In the genomic region with DNA sequence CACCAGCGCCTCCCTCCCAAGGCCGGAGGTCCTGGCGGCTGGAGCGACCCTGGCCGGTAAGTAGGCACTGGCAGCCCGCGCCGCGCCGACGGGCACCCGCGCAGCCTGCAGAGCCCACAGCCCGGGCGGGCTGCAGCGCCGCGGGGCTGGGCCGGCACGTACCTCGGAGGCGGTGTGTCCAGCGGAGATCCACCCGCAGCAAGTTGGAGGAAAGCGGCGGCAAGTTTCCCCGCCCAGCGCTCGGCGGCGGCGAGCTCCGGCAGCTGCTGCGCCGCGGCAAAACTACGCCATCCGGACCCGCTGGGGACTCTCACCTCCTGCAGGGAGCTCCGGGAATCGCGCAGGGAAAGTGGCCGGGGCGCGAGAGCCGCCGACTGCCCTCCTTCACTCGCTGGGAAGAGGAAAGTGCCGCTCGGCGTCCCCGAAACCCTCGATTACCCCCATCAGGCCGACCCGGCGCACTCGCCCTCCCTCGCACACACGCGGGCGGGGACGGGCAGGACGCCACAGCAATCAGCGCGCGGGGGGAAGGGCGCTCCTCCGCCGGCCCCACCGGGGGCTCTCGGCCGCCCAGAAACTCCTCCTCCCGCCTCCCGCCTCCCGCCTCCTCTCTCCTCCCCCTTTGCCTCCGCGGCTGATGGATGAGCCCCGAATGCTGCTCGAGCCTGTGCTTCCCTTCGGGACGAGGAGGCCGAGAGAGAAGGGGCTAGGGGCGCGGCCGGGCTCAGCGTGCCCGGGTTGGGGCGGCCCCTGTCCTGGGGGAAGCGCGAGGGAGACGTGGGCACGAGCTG, we compare ENCODE assay signal across 1 cellular context.
TF ChIP-seq lines count a peak whose summit lies in the region.

A gene (minus strand): TSS at position 436 of the 791 bp plus-strand sequence. CDS start 24,620 bp downstream, outside the sequence.

TF ChIP-seq in HepG2, 621 proteins besides CTCF, POLR2A, EP300 and RAD21 (continued from another document and continues in another):
- TF ChIP-seq ZNF776 (CRISPR knock-in tag; IDR thresholded peaks at IDR 0.05) = peak; percentile 85; the same call in 1 of the 2 replicates
- no peak for TF ChIP-seq HNF4G (IDR thresholded peaks at IDR 0.05; ENCODE audit: borderline replicate concordance, low read depth, low read length)
- no peak; the same call in 1 of the 2 replicates for TF ChIP-seq HNF4G (CRISPR knock-in tag; IDR thresholded peaks at IDR 0.05; ENCODE audit: borderline replicate concordance, low read depth)
- TF ChIP-seq SRSF4 (IDR thresholded peaks at IDR 0.05; ENCODE audit: low read depth, low read length, poor library complexity, severe bottlenecking) = no peak
- peak; percentile 82 for TF ChIP-seq KMT2B (CRISPR knock-in tag; IDR thresholded peaks at IDR 0.05)
- TF ChIP-seq ISL2 (CRISPR knock-in tag; IDR thresholded peaks at IDR 0.05) = peak; percentile 75; the same call in 1 of the 2 replicates
- TF ChIP-seq TEAD2 (CRISPR knock-in tag; IDR thresholded peaks at IDR 0.05) = no peak
- TF ChIP-seq, protein P1, sequence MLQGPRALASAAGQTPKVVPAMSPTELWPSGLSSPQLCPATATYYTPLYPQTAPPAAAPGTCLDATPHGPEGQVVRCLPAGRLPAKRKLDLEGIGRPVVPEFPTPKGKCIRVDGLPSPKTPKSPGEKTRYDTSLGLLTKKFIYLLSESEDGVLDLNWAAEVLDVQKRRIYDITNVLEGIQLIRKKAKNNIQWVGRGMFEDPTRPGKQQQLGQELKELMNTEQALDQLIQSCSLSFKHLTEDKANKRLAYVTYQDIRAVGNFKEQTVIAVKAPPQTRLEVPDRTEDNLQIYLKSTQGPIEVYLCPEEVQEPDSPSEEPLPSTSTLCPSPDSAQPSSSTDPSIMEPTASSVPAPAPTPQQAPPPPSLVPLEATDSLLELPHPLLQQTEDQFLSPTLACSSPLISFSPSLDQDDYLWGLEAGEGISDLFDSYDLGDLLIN (CRISPR knock-in tag; IDR thresholded peaks at IDR 0.05; ENCODE audit: borderline replicate concordance) = no peak
- TF ChIP-seq, protein P2, sequence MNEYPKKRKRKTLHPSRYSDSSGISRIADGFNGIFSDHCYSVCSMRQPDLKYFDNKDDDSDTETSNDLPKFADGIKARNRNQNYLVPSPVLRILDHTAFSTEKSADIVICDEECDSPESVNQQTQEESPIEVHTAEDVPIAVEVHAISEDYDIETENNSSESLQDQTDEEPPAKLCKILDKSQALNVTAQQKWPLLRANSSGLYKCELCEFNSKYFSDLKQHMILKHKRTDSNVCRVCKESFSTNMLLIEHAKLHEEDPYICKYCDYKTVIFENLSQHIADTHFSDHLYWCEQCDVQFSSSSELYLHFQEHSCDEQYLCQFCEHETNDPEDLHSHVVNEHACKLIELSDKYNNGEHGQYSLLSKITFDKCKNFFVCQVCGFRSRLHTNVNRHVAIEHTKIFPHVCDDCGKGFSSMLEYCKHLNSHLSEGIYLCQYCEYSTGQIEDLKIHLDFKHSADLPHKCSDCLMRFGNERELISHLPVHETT (CRISPR knock-in tag; conservative IDR thresholded peaks at IDR 0.05) = 0 out of 2 replicates have a peak, but pooled peaks have one; percentile 27
- no peak for TF ChIP-seq NR2F1 (CRISPR knock-in tag; IDR thresholded peaks at IDR 0.05)
- no peak; the same call in 1 of the 2 replicates for TF ChIP-seq PPARG (CRISPR knock-in tag; conservative IDR thresholded peaks at IDR 0.05)
- TF ChIP-seq BHLHE40 (IDR thresholded peaks at IDR 0.05; ENCODE audit: low read length) = no peak
- TF ChIP-seq BRCA1 (CRISPR knock-in tag; IDR thresholded peaks at IDR 0.05) = no peak
- TF ChIP-seq TEAD3 (CRISPR knock-in tag; optimal IDR thresholded peaks at IDR 0.05; ENCODE audit: borderline replicate concordance) = peak; percentile 67
- TF ChIP-seq ZNF446 (CRISPR knock-in tag; IDR thresholded peaks at IDR 0.05) = peak; percentile 77; the same call in 1 of the 2 replicates
- TF ChIP-seq, protein P3, sequence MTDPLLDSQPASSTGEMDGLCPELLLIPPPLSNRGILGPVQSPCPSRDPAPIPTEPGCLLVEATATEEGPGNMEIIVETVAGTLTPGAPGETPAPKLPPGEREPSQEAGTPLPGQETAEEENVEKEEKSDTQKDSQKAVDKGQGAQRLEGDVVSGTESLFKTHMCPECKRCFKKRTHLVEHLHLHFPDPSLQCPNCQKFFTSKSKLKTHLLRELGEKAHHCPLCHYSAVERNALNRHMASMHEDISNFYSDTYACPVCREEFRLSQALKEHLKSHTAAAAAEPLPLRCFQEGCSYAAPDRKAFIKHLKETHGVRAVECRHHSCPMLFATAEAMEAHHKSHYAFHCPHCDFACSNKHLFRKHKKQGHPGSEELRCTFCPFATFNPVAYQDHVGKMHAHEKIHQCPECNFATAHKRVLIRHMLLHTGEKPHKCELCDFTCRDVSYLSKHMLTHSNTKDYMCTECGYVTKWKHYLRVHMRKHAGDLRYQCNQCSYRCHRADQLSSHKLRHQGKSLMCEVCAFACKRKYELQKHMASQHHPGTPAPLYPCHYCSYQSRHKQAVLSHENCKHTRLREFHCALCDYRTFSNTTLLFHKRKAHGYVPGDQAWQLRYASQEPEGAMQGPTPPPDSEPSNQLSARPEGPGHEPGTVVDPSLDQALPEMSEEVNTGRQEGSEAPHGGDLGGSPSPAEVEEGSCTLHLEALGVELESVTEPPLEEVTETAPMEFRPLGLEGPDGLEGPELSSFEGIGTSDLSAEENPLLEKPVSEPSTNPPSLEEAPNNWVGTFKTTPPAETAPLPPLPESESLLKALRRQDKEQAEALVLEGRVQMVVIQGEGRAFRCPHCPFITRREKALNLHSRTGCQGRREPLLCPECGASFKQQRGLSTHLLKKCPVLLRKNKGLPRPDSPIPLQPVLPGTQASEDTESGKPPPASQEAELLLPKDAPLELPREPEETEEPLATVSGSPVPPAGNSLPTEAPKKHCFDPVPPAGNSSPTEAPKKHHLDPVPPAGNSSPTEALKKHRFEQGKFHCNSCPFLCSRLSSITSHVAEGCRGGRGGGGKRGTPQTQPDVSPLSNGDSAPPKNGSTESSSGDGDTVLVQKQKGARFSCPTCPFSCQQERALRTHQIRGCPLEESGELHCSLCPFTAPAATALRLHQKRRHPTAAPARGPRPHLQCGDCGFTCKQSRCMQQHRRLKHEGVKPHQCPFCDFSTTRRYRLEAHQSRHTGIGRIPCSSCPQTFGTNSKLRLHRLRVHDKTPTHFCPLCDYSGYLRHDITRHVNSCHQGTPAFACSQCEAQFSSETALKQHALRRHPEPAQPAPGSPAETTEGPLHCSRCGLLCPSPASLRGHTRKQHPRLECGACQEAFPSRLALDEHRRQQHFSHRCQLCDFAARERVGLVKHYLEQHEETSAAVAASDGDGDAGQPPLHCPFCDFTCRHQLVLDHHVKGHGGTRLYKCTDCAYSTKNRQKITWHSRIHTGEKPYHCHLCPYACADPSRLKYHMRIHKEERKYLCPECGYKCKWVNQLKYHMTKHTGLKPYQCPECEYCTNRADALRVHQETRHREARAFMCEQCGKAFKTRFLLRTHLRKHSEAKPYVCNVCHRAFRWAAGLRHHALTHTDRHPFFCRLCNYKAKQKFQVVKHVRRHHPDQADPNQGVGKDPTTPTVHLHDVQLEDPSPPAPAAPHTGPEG (CRISPR knock-in tag; IDR thresholded peaks at IDR 0.05) = peak; percentile 27; the same call in 1 of the 2 replicates
- TF ChIP-seq PHF5A (CRISPR knock-in tag; IDR thresholded peaks at IDR 0.05; ENCODE audit: low read depth, unreplicated experiment) = no peak
- no peak; the same call in 1 of the 2 replicates for TF ChIP-seq TSC22D2 (CRISPR knock-in tag; IDR thresholded peaks at IDR 0.05; ENCODE audit: borderline replicate concordance)
- TF ChIP-seq AGO2 (optimal IDR thresholded peaks at IDR 0.05; ENCODE audit: low read depth, low read length) = peak; percentile 98
- peak; percentile 66; the same call in 1 of the 2 replicates for TF ChIP-seq HDAC2 (CRISPR knock-in tag; IDR thresholded peaks at IDR 0.05)
- TF ChIP-seq, protein P4, sequence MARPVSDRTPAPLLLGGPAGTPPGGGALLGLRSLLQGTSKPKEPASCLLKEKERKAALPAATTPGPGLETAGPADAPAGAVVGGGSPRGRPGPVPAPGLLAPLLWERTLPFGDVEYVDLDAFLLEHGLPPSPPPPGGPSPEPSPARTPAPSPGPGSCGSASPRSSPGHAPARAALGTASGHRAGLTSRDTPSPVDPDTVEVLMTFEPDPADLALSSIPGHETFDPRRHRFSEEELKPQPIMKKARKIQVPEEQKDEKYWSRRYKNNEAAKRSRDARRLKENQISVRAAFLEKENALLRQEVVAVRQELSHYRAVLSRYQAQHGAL (CRISPR knock-in tag; IDR thresholded peaks at IDR 0.05; ENCODE audit: not compliant biosample characterization) = peak; percentile 72
- TF ChIP-seq SNAI1 (CRISPR knock-in tag; IDR thresholded peaks at IDR 0.05; ENCODE audit: borderline replicate concordance) = 0 out of 2 replicates have a peak, but pooled peaks have one; percentile 44
- 0 out of 2 replicates have a peak, but pooled peaks have one; percentile 14 for TF ChIP-seq SRY (CRISPR knock-in tag; IDR thresholded peaks at IDR 0.05)
- TF ChIP-seq ZFX (CRISPR knock-in tag; IDR thresholded peaks at IDR 0.05; ENCODE audit: low read depth) = peak; percentile 65
- TF ChIP-seq FIP1L1 (IDR thresholded peaks at IDR 0.05; ENCODE audit: borderline replicate concordance, insufficient read depth, low read depth, low read length) = 0 out of 2 replicates have a peak, but pooled peaks have one; percentile 73
- TF ChIP-seq, protein P5, sequence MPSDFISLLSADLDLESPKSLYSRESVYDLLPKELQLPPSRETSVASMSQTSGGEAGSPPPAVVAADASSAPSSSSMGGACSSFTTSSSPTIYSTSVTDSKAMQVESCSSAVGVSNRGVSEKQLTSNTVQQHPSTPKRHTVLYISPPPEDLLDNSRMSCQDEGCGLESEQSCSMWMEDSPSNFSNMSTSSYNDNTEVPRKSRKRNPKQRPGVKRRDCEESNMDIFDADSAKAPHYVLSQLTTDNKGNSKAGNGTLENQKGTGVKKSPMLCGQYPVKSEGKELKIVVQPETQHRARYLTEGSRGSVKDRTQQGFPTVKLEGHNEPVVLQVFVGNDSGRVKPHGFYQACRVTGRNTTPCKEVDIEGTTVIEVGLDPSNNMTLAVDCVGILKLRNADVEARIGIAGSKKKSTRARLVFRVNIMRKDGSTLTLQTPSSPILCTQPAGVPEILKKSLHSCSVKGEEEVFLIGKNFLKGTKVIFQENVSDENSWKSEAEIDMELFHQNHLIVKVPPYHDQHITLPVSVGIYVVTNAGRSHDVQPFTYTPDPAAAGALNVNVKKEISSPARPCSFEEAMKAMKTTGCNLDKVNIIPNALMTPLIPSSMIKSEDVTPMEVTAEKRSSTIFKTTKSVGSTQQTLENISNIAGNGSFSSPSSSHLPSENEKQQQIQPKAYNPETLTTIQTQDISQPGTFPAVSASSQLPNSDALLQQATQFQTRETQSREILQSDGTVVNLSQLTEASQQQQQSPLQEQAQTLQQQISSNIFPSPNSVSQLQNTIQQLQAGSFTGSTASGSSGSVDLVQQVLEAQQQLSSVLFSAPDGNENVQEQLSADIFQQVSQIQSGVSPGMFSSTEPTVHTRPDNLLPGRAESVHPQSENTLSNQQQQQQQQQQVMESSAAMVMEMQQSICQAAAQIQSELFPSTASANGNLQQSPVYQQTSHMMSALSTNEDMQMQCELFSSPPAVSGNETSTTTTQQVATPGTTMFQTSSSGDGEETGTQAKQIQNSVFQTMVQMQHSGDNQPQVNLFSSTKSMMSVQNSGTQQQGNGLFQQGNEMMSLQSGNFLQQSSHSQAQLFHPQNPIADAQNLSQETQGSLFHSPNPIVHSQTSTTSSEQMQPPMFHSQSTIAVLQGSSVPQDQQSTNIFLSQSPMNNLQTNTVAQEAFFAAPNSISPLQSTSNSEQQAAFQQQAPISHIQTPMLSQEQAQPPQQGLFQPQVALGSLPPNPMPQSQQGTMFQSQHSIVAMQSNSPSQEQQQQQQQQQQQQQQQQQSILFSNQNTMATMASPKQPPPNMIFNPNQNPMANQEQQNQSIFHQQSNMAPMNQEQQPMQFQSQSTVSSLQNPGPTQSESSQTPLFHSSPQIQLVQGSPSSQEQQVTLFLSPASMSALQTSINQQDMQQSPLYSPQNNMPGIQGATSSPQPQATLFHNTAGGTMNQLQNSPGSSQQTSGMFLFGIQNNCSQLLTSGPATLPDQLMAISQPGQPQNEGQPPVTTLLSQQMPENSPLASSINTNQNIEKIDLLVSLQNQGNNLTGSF (CRISPR knock-in tag; IDR thresholded peaks at IDR 0.05) = no peak
- TF ChIP-seq JDP2 (CRISPR knock-in tag; IDR thresholded peaks at IDR 0.05; ENCODE audit: borderline replicate concordance) = no peak
- no peak for TF ChIP-seq FOXK1 (CRISPR knock-in tag; IDR thresholded peaks at IDR 0.05; ENCODE audit: borderline replicate concordance, low read depth)
- TF ChIP-seq ZIK1 (CRISPR knock-in tag; IDR thresholded peaks at IDR 0.05; ENCODE audit: borderline replicate concordance, low read depth) = no peak; the same call in 1 of the 2 replicates
- no peak for TF ChIP-seq TP53 (CRISPR knock-in tag; conservative IDR thresholded peaks at IDR 0.05)
- TF ChIP-seq, protein P6, sequence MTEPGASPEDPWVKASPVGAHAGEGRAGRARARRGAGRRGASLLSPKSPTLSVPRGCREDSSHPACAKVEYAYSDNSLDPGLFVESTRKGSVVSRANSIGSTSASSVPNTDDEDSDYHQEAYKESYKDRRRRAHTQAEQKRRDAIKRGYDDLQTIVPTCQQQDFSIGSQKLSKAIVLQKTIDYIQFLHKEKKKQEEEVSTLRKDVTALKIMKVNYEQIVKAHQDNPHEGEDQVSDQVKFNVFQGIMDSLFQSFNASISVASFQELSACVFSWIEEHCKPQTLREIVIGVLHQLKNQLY (CRISPR knock-in tag; IDR thresholded peaks at IDR 0.05) = no peak
- TF ChIP-seq, protein P7, sequence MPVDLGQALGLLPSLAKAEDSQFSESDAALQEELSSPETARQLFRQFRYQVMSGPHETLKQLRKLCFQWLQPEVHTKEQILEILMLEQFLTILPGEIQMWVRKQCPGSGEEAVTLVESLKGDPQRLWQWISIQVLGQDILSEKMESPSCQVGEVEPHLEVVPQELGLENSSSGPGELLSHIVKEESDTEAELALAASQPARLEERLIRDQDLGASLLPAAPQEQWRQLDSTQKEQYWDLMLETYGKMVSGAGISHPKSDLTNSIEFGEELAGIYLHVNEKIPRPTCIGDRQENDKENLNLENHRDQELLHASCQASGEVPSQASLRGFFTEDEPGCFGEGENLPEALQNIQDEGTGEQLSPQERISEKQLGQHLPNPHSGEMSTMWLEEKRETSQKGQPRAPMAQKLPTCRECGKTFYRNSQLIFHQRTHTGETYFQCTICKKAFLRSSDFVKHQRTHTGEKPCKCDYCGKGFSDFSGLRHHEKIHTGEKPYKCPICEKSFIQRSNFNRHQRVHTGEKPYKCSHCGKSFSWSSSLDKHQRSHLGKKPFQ (CRISPR knock-in tag; IDR thresholded peaks at IDR 0.05; ENCODE audit: insufficient replicate concordance) = no peak
- TF ChIP-seq, protein P8, sequence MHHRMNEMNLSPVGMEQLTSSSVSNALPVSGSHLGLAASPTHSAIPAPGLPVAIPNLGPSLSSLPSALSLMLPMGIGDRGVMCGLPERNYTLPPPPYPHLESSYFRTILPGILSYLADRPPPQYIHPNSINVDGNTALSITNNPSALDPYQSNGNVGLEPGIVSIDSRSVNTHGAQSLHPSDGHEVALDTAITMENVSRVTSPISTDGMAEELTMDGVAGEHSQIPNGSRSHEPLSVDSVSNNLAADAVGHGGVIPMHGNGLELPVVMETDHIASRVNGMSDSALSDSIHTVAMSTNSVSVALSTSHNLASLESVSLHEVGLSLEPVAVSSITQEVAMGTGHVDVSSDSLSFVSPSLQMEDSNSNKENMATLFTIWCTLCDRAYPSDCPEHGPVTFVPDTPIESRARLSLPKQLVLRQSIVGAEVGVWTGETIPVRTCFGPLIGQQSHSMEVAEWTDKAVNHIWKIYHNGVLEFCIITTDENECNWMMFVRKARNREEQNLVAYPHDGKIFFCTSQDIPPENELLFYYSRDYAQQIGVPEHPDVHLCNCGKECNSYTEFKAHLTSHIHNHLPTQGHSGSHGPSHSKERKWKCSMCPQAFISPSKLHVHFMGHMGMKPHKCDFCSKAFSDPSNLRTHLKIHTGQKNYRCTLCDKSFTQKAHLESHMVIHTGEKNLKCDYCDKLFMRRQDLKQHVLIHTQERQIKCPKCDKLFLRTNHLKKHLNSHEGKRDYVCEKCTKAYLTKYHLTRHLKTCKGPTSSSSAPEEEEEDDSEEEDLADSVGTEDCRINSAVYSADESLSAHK (CRISPR knock-in tag; IDR thresholded peaks at IDR 0.05; ENCODE audit: borderline replicate concordance) = no peak
- TF ChIP-seq PITX1 (CRISPR knock-in tag; IDR thresholded peaks at IDR 0.05) = peak; percentile 60; the same call in 1 of the 2 replicates
